In genomic region chrX:69362889-69363288, GRCh38 we compare ENCODE assay signal across 15 cellular contexts.
A peak's percentile ranks its signal among the peaks of the same experiment; 100 is the strongest.
DNase-seq lines count a peak whose midpoint lies in the region; ATAC-seq lines count a peak whose summit lies in the region.
"Had no signal": no experiment of that assay in that cellular context is flagged by ENCODE, and none has a peak within 500 bp of the region (broad histone marks: within the 10 kb centered on the region; RNA-seq: fewer than 3 reads in every experiment).

No MANE protein-coding gene starts in this region.

- H3K36me3 Mint-ChIP-seq in activated T-cell treated with anti-CD3 and anti-CD28 coated beads, Interleukin-2, amount 50 U/mL, for 4 hours (ENCODE audit: insufficient read depth), result no peaks in the 10 kb centered on the region
- H3K36me3 Mint-ChIP-seq: CD4-positive, CD25-positive, alpha-beta regulatory T cell had no signal

- H3K27me3 ChIP-seq in right cardiac atrium (ENCODE audit: control insufficient read depth, insufficient read depth), result no peaks in the 10 kb centered on the region
- H3K27me3 ChIP-seq: cardiac muscle cell had no signal

- no peak overlapping the region for H3K27ac ChIP-seq in right cardiac atrium (ENCODE audit: low read length)
- H3K27ac ChIP-seq: cardiac muscle cell had no signal

- H3K4me1 Mint-ChIP-seq in activated T-cell treated with anti-CD3 and anti-CD28 coated beads, Interleukin-2, amount 50 U/mL, for 4 hours (ENCODE audit: low read depth), result no peaks in the 10 kb centered on the region
- H3K4me1 Mint-ChIP-seq: CD4-positive, CD25-positive, alpha-beta regulatory T cell had no signal

- no peaks in the 10 kb centered on the region for H3K9me3 ChIP-seq in right cardiac atrium (ENCODE audit: control insufficient read depth, low read length)

- DNase-seq in AG20443 (ENCODE audit: low spot score), result peak; percentile 80
- DNase-seq in right cardiac atrium, result peak; percentile 26 to 63 (median 62)
- no peak for DNase-seq in activated T-cell treated with anti-CD3 and anti-CD28 coated beads, Interleukin-2, amount 50 U/mL, for 4 hours
- DNase-seq in SW480 (ENCODE audit: low spot score), result no peak
- DNase-seq in SKM-1 treated with dmso at 0.1 percent for 144 hours (lab: John Stamatoyannopoulos, UW; ENCODE audit: unreplicated experiment), result no peak
- no peak for DNase-seq in 8988T
- DNase-seq: activated T-cell treated with anti-CD3 and anti-CD28 coated beads, Interleukin-2, amount 50 U/mL, for 72 hours; CD4-positive, CD25-positive, alpha-beta regulatory T cell; MM.1S; NCI-H774; substantia nigra; T-helper 9 cell had no signal

- no peak overlapping the region for H3K4me3 ChIP-seq in right cardiac atrium (ENCODE audit: low read length)
- H3K4me3 ChIP-seq: cardiac muscle cell had no signal

- 34% methylated on average over 4 of the region's 4 CpGs for WGBS in right cardiac atrium

- intact Hi-C loops in right cardiac atrium (cut with DNase I), result no loop called here

- peaks cover 10% of the 10 kb centered on the region for H3K4me1 ChIP-seq in right cardiac atrium (ENCODE audit: control insufficient read depth, insufficient read depth, low read length)

- H3K4me3 Mint-ChIP-seq in activated T-cell treated with anti-CD3 and anti-CD28 coated beads, Interleukin-2, amount 50 U/mL, for 4 hours, result no peak overlapping the region
- H3K4me3 Mint-ChIP-seq: activated T-cell treated with anti-CD3 and anti-CD28 coated beads, Interleukin-2, amount 50 U/mL, for 72 hours; CD4-positive, CD25-positive, alpha-beta regulatory T cell had no signal

- no peaks in the 10 kb centered on the region for H3K27me3 Mint-ChIP-seq in activated T-cell treated with anti-CD3 and anti-CD28 coated beads, Interleukin-2, amount 50 U/mL, for 4 hours (ENCODE audit: low read depth)
- H3K27me3 Mint-ChIP-seq: CD4-positive, CD25-positive, alpha-beta regulatory T cell had no signal

- no peaks in the 10 kb centered on the region for H3K9me3 Mint-ChIP-seq in activated T-cell treated with anti-CD3 and anti-CD28 coated beads, Interleukin-2, amount 50 U/mL, for 4 hours
- H3K9me3 Mint-ChIP-seq: activated T-cell treated with anti-CD3 and anti-CD28 coated beads, Interleukin-2, amount 50 U/mL, for 72 hours had no signal

- ATAC-seq in GM19452 (IDR thresholded peaks at IDR 0.05; ENCODE audit: unreplicated experiment) (peak; percentile 80), HG03558 (IDR thresholded peaks at IDR 0.05; ENCODE audit: extremely low read depth, unreplicated experiment) (peak; percentile 57), right cardiac atrium (peak; percentile 55 to 67)
- ATAC-seq in activated T-cell treated with anti-CD3 and anti-CD28 coated beads, Interleukin-2, amount 50 U/mL, for 4 hours, result no peak
- ATAC-seq: activated T-cell treated with anti-CD3 and anti-CD28 coated beads, Interleukin-2, amount 50 U/mL, for 72 hours had no signal

Comparison
In these comparisons a context has a peak if more than half of its experiments do, and no peak if none do; other contexts are left out.
1. DNase-seq: peak in AG20443 (single experiment) and right cardiac atrium (3 of 3); none in activated T-cell treated with anti-CD3 and anti-CD28 coated beads, Interleukin-2, amount 50 U/mL, for 4 hours (single experiment), SW480 (single experiment), SKM-1 treated with dmso at 0.1 percent for 144 hours (single experiment) and 8988T (single experiment).
2. ATAC-seq: peak in GM19452 (single experiment), HG03558 (single experiment) and right cardiac atrium (2 of 2); none in activated T-cell treated with anti-CD3 and anti-CD28 coated beads, Interleukin-2, amount 50 U/mL, for 4 hours (0 of 2).